In genomic region chr20:34825530-34826362, GRCh38 we compare ENCODE assay signal across 8 cellular contexts. TPM values are rescaled to one million over a fixed set of nuclear protein-coding genes. Genes with fewer than 3 reads are reported as not detected.
A peak's percentile ranks its signal among the peaks of the same experiment; 100 is the strongest.
DNase-seq lines count a peak whose midpoint lies in the region; ATAC-seq and TF ChIP-seq lines count a peak whose summit lies in the region.

NCOA6 (minus strand) TSS chr20:34825651; CDS start chr20:34782355, 43,296 bp downstream.

- POLR2A ChIA-PET in RWPE1 (lab: Yijun Ruan, JAX; ENCODE audit: low non-redundant PET): interaction anchor here (0.8 to 0.9 kb wide), 2 partner anchors 9 to 51 kb away, joined by 3 read pairs; partner anchors contain the start of gene ACSS2

- peak within 1 kb of the TSS; percentile 90 for H3K27ac ChIP-seq in RWPE1

- H3K27ac Mint-ChIP-seq in activated T-helper 2 cell treated with anti-CD3 and anti-CD28 coated beads, Interferon-gamma antibody, Interleukin-2, Interleukin-4, amounts not matched to agents 10 μg/mL and 5 μg/mL and 100 μg/mL, durations not matched to agents 14 hours and 24 hours and 36 hours: peak within 1 kb of the TSS; percentile 94
- H3K27ac Mint-ChIP-seq in natural killer cell treated with Interleukin-12 subunit alpha and Interleukin-12 subunit beta and Interleukin-15 and Interleukin-18, amount 100 ng/mL, for 72 hours: peak within 1 kb of the TSS; percentile 84 to 94

- CTCF ChIA-PET in RWPE1 (lab: Yijun Ruan, JAX): interaction anchor here (1.3 to 1.5 kb wide), 2 partner anchors 10 to 49 kb away, joined by 3 to 4 read pairs; no protein-coding TSS in a partner anchor

- no peaks in the 10 kb centered on the region for H3K9me3 Mint-ChIP-seq in activated T-helper 2 cell treated with anti-CD3 and anti-CD28 coated beads, Interferon-gamma antibody, Interleukin-2, Interleukin-4, amounts not matched to agents 10 μg/mL and 5 μg/mL and 100 μg/mL, durations not matched to agents 14 hours and 24 hours and 36 hours
- H3K9me3 Mint-ChIP-seq in natural killer cell treated with Interleukin-12 subunit alpha and Interleukin-12 subunit beta and Interleukin-15 and Interleukin-18, amount 100 ng/mL, for 72 hours: no peaks in the 10 kb centered on the region

- peaks cover 11% of the 10 kb centered on the region for H3K27me3 Mint-ChIP-seq in activated T-helper 2 cell treated with anti-CD3 and anti-CD28 coated beads, Interferon-gamma antibody, Interleukin-2, Interleukin-4, amounts not matched to agents 10 μg/mL and 5 μg/mL and 100 μg/mL, durations not matched to agents 14 hours and 24 hours and 36 hours (ENCODE audit: low read depth)
- peaks cover 5 to 6% of the 10 kb centered on the region in 2 donors for H3K27me3 Mint-ChIP-seq in natural killer cell treated with Interleukin-12 subunit alpha and Interleukin-12 subunit beta and Interleukin-15 and Interleukin-18, amount 100 ng/mL, for 72 hours

- peaks cover 13% of the 10 kb centered on the region for H3K36me3 Mint-ChIP-seq in activated T-helper 2 cell treated with anti-CD3 and anti-CD28 coated beads, Interferon-gamma antibody, Interleukin-2, Interleukin-4, amounts not matched to agents 10 μg/mL and 5 μg/mL and 100 μg/mL, durations not matched to agents 14 hours and 24 hours and 36 hours (ENCODE audit: low read depth)
- no peaks in the 10 kb centered on the region for H3K36me3 Mint-ChIP-seq in natural killer cell treated with Interleukin-12 subunit alpha and Interleukin-12 subunit beta and Interleukin-15 and Interleukin-18, amount 100 ng/mL, for 72 hours

- peak within 1 kb of the TSS; percentile 98 for H3K4me3 Mint-ChIP-seq in activated T-helper 2 cell treated with anti-CD3 and anti-CD28 coated beads, Interferon-gamma antibody, Interleukin-2, Interleukin-4, amounts not matched to agents 10 μg/mL and 5 μg/mL and 100 μg/mL, durations not matched to agents 14 hours and 24 hours and 36 hours (ENCODE audit: low read depth)
- peak within 1 kb of the TSS; percentile 95 for H3K4me3 Mint-ChIP-seq in natural killer cell treated with Interleukin-12 subunit alpha and Interleukin-12 subunit beta and Interleukin-15 and Interleukin-18, amount 100 ng/mL, for 72 hours

- DNase-seq in DMS114 treated with DMSO at 0.1 percent for 48 hours (lab: John Stamatoyannopoulos, UW; ENCODE audit: unreplicated experiment) (peak; percentile 21), Kasumi-1 (lab: John Stamatoyannopoulos, UW) (peak; percentile 50 to 74), RWPE1 (ENCODE audit: low spot score) (peak; percentile 96), fibroblast of peridontal ligament (ENCODE audit: extremely low read depth) (peak; percentile 70)
- DNase-seq in activated T-helper 2 cell treated with anti-CD3 and anti-CD28 coated beads, Interferon-gamma antibody, Interleukin-2, Interleukin-4, amounts not matched to agents 10 μg/mL and 5 μg/mL and 100 μg/mL, durations not matched to agents 14 hours and 24 hours and 36 hours (ENCODE audit: low spot score): peak; percentile 72
- peak; percentile 85 for DNase-seq in natural killer cell treated with Interleukin-12 subunit alpha and Interleukin-12 subunit beta and Interleukin-15 and Interleukin-18, amount 100 ng/mL, for 72 hours (ENCODE audit: low spot score)
- DNase-seq in stimulated activated naive CD4-positive, alpha-beta T cell treated with Interleukin-2 at 50 U/mL for 16 hours (lab: John Stamatoyannopoulos, UW): peak; percentile 85

- intact Hi-C loops in activated T-helper 2 cell treated with anti-CD3 and anti-CD28 coated beads, Interferon-gamma antibody, Interleukin-2, Interleukin-4, amounts not matched to agents 10 μg/mL and 5 μg/mL and 100 μg/mL, durations not matched to agents 14 hours and 24 hours and 36 hours (cut with micrococcal nuclease): loop anchor here (2.0 to 10.0 kb wide), 4 partner anchors 51 to 589 kb away; partner anchors contain the start of genes ACSS2, GSS, MYH7B and TRPC4AP

- peaks cover 29% of the 10 kb centered on the region for H3K4me1 Mint-ChIP-seq in activated T-helper 2 cell treated with anti-CD3 and anti-CD28 coated beads, Interferon-gamma antibody, Interleukin-2, Interleukin-4, amounts not matched to agents 10 μg/mL and 5 μg/mL and 100 μg/mL, durations not matched to agents 14 hours and 24 hours and 36 hours (ENCODE audit: low read depth)
- H3K4me1 Mint-ChIP-seq in natural killer cell treated with Interleukin-12 subunit alpha and Interleukin-12 subunit beta and Interleukin-15 and Interleukin-18, amount 100 ng/mL, for 72 hours (ENCODE audit: low read depth in 2 of 2): peaks cover 25 to 41% of the 10 kb centered on the region in 2 donors

- no peak for TF ChIP-seq CTCF in RWPE1 (conservative IDR thresholded peaks at IDR 0.05; ENCODE audit: low read depth)

- peak; percentile 50 for ATAC-seq in GM21737 (IDR thresholded peaks at IDR 0.05; ENCODE audit: unreplicated experiment)
- peak; percentile 90 to 93 for ATAC-seq in natural killer cell treated with Interleukin-12 subunit alpha and Interleukin-12 subunit beta and Interleukin-15 and Interleukin-18, amount 100 ng/mL, for 72 hours

RNA-seq across cellular contexts. Expression of gene NCOA6, which starts in this region (rescaled TPM):
- total RNA-seq in activated T-helper 2 cell treated with anti-CD3 and anti-CD28 coated beads, Interferon-gamma antibody, Interleukin-2, Interleukin-4, amounts not matched to agents 10 μg/mL and 5 μg/mL and 100 μg/mL, durations not matched to agents 14 hours and 24 hours and 36 hours: 29.1 and 30.9 TPM in 2 replicates
- total RNA-seq in natural killer cell treated with Interleukin-12 subunit alpha and Interleukin-12 subunit beta and Interleukin-15 and Interleukin-18, amount 100 ng/mL, for 72 hours: 10 to 100 TPM; 24.7 to 30.7 TPM

Comparison
In these comparisons a context has a peak if more than half of its experiments do, and no peak if none do; other contexts are left out.
1. Peak in every context shown above with its lines: DNase-seq, ATAC-seq and H3K27ac ChIP-seq.
2. DNase-seq: peak in every context shown above with its lines; median percentile 96 in RWPE1; 85 in natural killer cell treated with Interleukin-12 subunit alpha and Interleukin-12 subunit beta and Interleukin-15 and Interleukin-18, amount 100 ng/mL, for 72 hours; 85 in stimulated activated naive CD4-positive, alpha-beta T cell treated with Interleukin-2 at 50 U/mL for 16 hours; 72 in activated T-helper 2 cell treated with anti-CD3 and anti-CD28 coated beads, Interferon-gamma antibody, Interleukin-2, Interleukin-4, amounts not matched to agents 10 μg/mL and 5 μg/mL and 100 μg/mL, durations not matched to agents 14 hours and 24 hours and 36 hours; 70 in fibroblast of peridontal ligament; 62 in Kasumi-1; 21 in DMS114 treated with DMSO at 0.1 percent for 48 hours.